5 cellular contexts compared by ENCODE assay signal in the genomic region with DNA sequence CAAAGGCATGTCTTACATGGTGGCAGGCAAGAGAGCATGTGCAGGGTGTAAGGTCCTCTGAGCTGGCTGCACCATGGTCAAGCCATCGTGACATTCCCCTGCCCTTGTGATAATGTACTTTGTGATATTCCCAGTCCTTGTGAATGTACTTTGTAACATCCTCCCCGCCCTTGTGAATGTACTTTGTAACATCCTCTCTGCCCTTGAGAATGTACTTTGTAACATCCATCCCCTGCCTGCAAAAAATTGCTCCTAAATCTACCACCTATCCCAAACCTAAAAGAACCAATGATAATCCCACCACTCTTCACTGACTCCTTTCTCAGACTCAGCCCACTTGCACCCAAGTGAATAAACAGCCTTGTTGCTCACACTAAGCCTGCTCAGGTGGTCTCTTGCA. TPM values are rescaled to one million over a fixed set of nuclear protein-coding genes. Genes with fewer than 3 reads are reported as not detected.
DNase-seq lines count a peak whose midpoint lies in the region; ATAC-seq, FAIRE-seq and TF ChIP-seq lines count a peak whose summit lies in the region.
"Not testable (repeated sequence)": the region's sequence is repeated elsewhere in the genome, so short reads cannot be mapped to it uniquely, and the experiment has no call there.
"Had no signal": no experiment of that assay in that cellular context is flagged by ENCODE, and none has a peak within 500 bp of the region (broad histone marks: within the 10 kb centered on the region; RNA-seq: fewer than 3 reads in every experiment).

No MANE protein-coding gene starts in this region.

- not testable (repeated sequence) for H3K27me3 Mint-ChIP-seq in neural crest cell (ENCODE audit: low read depth)

- H3K14ac ChIP-seq in H1 (ENCODE audit: insufficient read length) = not testable (repeated sequence)

- not testable (repeated sequence) for H2BK12ac ChIP-seq in H1 (ENCODE audit: low read depth, low read length)

- H3K9me3 Mint-ChIP-seq in neural crest cell = peaks cover 12% of the 10 kb centered on the region

- H2BK5ac ChIP-seq in H1 (ENCODE audit: low read depth, low read length) = not testable (repeated sequence)

- not testable (repeated sequence) for ATAC-seq in HCT116

- POLR2A ChIA-PET in HCT116 (lab: Charles Lee); H1 (lab: Charles Lee; ENCODE audit: partially characterized antibody): not testable (repeated sequence)

- not testable (repeated sequence) for H3K9me3 ChIP-seq in HCT116 (ENCODE audit: control insufficient read depth in 1 of 2, insufficient read depth in 1 of 2, low read depth in 1 of 2, low read length in 2 of 2)
- peaks cover 14% of the 10 kb centered on the region in 2 experiments for H3K9me3 ChIP-seq in H1 (ENCODE audit: insufficient read depth in 2 of 2, low read depth in 1 of 2, low read length in 1 of 2)

- H3K23me2 ChIP-seq in H1 (ENCODE audit: low read depth, low read length) = not testable (repeated sequence)

- H4K91ac ChIP-seq in H1 (replicated peaks; ENCODE audit: insufficient read length, low read length) = not testable (repeated sequence)

- H2BK20ac ChIP-seq in H1 (ENCODE audit: low read length) = 0 out of 2 replicates have a peak overlapping the region, but pooled peaks have one; percentile 61

- not testable (repeated sequence) for H3K79me2 ChIP-seq in HCT116 (ENCODE audit: insufficient read depth, low read length); H1 (ENCODE audit: control insufficient read depth in 1 of 2, insufficient read depth in 2 of 2, low read length in 2 of 2)

- H2BK120ac ChIP-seq in H1 (replicated peaks; ENCODE audit: low read depth, low read length) = not testable (repeated sequence)

- CTCF ChIA-PET in HCT116 (lab: Charles Lee) = not testable (repeated sequence)
- CTCF ChIA-PET in H1 (lab: Charles Lee; ENCODE audit: partially characterized antibody) = interaction anchor here (1.3 to 4.7 kb wide), 4 partner anchors 8 to 111 kb away, joined by 3 to 25 read pairs (median 8); no protein-coding TSS in a partner anchor

- H3K4me1 ChIP-seq in HCT116 (ENCODE audit: control insufficient read depth in 1 of 2, insufficient read depth in 2 of 2, low read length in 2 of 2) = not testable (repeated sequence)
- peaks cover 4 to 15% (median 10%) of the 10 kb centered on the region in 4 experiments; a peak in 5 of 7 replicates for H3K4me1 ChIP-seq in H1 (replicated peaks in 1 of 4; ENCODE audit: control insufficient read depth in 3 of 4, insufficient read depth in 4 of 4, low read length in 3 of 4)

- not testable (repeated sequence) for TF ChIP-seq EP300 in H1 (IDR thresholded peaks at IDR 0.05; ENCODE audit: borderline replicate concordance in 1 of 2, low read depth in 2 of 2, low read length in 2 of 2)

- peak overlapping the region; percentile 29 for H3K27ac Mint-ChIP-seq in neural crest cell (ENCODE audit: unreplicated experiment)

- H3K4me2 ChIP-seq in HCT116 (ENCODE audit: low read length); H1 (ENCODE audit: insufficient read depth in 1 of 2, low read depth in 2 of 2, low read length in 2 of 2): not testable (repeated sequence)

- H3K56ac ChIP-seq in H1 (replicated peaks; ENCODE audit: insufficient read length, low read depth, low read length) = not testable (repeated sequence)

- H3K27ac ChIP-seq in HCT116 (ENCODE audit: low read depth, low read length); H1 (ENCODE audit: low read depth, low read length): not testable (repeated sequence)
- peak overlapping the region; percentile 97 for H3K27ac ChIP-seq in VCaP

- H2AFZ ChIP-seq in HCT116 (ENCODE audit: low read depth, low read length, poor library complexity, severe bottlenecking); H1 (ENCODE audit: low read length): not testable (repeated sequence)

- not testable (repeated sequence) for TF ChIP-seq RAD21 in HCT116 (IDR thresholded peaks at IDR 0.05; ENCODE audit: low read depth); H1 (IDR thresholded peaks at IDR 0.05 in 1 of 2, conservative IDR thresholded peaks at IDR 0.05 in 1 of 2; ENCODE audit: low read depth in 2 of 2, low read length in 2 of 2)

- not testable (repeated sequence) for H3K27me3 ChIP-seq in HCT116 (ENCODE audit: insufficient read depth, low read length); H1 (replicated peaks in 1 of 4; ENCODE audit: control insufficient read depth in 3 of 4, extremely low read depth in 1 of 4, insufficient read depth in 3 of 4, low read length in 3 of 4)

- H4K20me1 ChIP-seq in HCT116 (ENCODE audit: insufficient read depth); H1 (replicated peaks in 1 of 2; ENCODE audit: control insufficient read depth in 1 of 2, insufficient read depth in 2 of 2, low read length in 2 of 2): not testable (repeated sequence)

- not testable (repeated sequence) for H3K9ac ChIP-seq in HCT116 (ENCODE audit: low read length); H1 (replicated peaks in 1 of 4; ENCODE audit: extremely low read depth in 1 of 4, low read depth in 3 of 4, low read length in 3 of 4)

- H3K9me2 ChIP-seq in HCT116 (ENCODE audit: insufficient read depth) = not testable (repeated sequence)

- not testable (repeated sequence) for H3K4me3 Mint-ChIP-seq in neural crest cell

- not testable (repeated sequence) for H4K5ac ChIP-seq in H1 (ENCODE audit: insufficient read length, low read depth, low read length)

- intact Hi-C loops in HCT116 (cut with micrococcal nuclease) = not testable (repeated sequence)

- not testable (repeated sequence) for H3K4me1 Mint-ChIP-seq in neural crest cell

- not testable (repeated sequence) for TF ChIP-seq CTCF in HCT116 (IDR thresholded peaks at IDR 0.05 in 2 of 3, conservative IDR thresholded peaks at IDR 0.05 in 1 of 3; ENCODE audit: borderline replicate concordance in 1 of 3, insufficient read depth in 1 of 3, low read depth in 2 of 3, low read length in 2 of 3); VCaP (conservative IDR thresholded peaks at IDR 0.05); H1 (IDR thresholded peaks at IDR 0.05; ENCODE audit: control extremely low read depth in 1 of 3, insufficient read depth in 1 of 3, low read depth in 1 of 3, low read length in 3 of 3); neural crest cell (conservative IDR thresholded peaks at IDR 0.05)

- not testable (repeated sequence) for H2AK5ac ChIP-seq in H1 (ENCODE audit: low read depth, low read length)

- H3K36me3 ChIP-seq in HCT116 (ENCODE audit: control insufficient read depth in 1 of 2, insufficient read depth in 2 of 2, low read length in 2 of 2); H1 (ENCODE audit: control insufficient read depth in 2 of 4, insufficient read depth in 4 of 4, low read length in 3 of 4): not testable (repeated sequence)

- not testable (repeated sequence) for BruUV-seq in HCT116 (replicated peaks; lab: Mats Ljungman, UMichigan)

- H4K8ac ChIP-seq in H1 (ENCODE audit: extremely low read depth, insufficient read depth, low read length) = not testable (repeated sequence)

- H3K18ac ChIP-seq in H1 (ENCODE audit: extremely low read depth, low read length) = not testable (repeated sequence)

- 96% methylated on average over 2 of the region's 2 CpGs; no CpG with 5 or more reads in 1 of the 2 experiments for WGBS in H1 (ENCODE audit: extremely low coverage in 1 of 2, insufficient coverage in 1 of 2, insufficient read length in 1 of 2, insufficient replicate concordance in 2 of 2, low coverage in 1 of 2, low lambda C conversion rate in 2 of 2, missing lambda C conversion rate in 1 of 2), 2 experiments

- not testable (repeated sequence) for DNase-seq in HCT116 (ENCODE audit: low read depth, low spot score); H1 (ENCODE audit: low read depth in 1 of 2, low spot score in 2 of 2); neural crest cell (ENCODE audit: low read depth, low spot score)

- H3K23ac ChIP-seq in H1 (ENCODE audit: insufficient read length) = not testable (repeated sequence)

- TF ChIP-seq POLR2A in HCT116 (IDR thresholded peaks at IDR 0.05; ENCODE audit: borderline replicate concordance, extremely low read depth, insufficient read depth, insufficient read length); H1 (IDR thresholded peaks at IDR 0.05; ENCODE audit: control extremely low read depth in 1 of 2, low read depth in 2 of 2, low read length in 2 of 2): not testable (repeated sequence)

- H3K79me1 ChIP-seq in H1 (ENCODE audit: low read depth, low read length) = not testable (repeated sequence)

- H3K4me3 ChIP-seq in HCT116 (replicated peaks in 1 of 2; ENCODE audit: low read depth in 1 of 2, low read length in 2 of 2); H1 (ENCODE audit: extremely low read depth in 1 of 4, insufficient read depth in 2 of 4, low read depth in 3 of 4, low read length in 4 of 4): not testable (repeated sequence)

- H2BK15ac ChIP-seq in H1 (ENCODE audit: low read length) = not testable (repeated sequence)

- RAD21 ChIA-PET in HCT116 (lab: Charles Lee; ENCODE audit: low non-redundant PET in 1 of 2, low total read pairs in 2 of 2, uncharacterized antibody in 2 of 2, unreplicated experiment in 2 of 2) = not testable (repeated sequence)

- FAIRE-seq in H1 (lab: Jason Lieb, UNC) = not testable (repeated sequence)

- H3K4ac ChIP-seq in H1 (replicated peaks; ENCODE audit: insufficient read length, low read depth, low read length) = not testable (repeated sequence)

- not testable (repeated sequence) for H3K36me3 Mint-ChIP-seq in neural crest cell (ENCODE audit: low read depth)

TF ChIP-seq in HCT116, 20 proteins besides CTCF, POLR2A, EP300 and RAD21:
- peak; percentile 90 for TF ChIP-seq CBX3 (IDR thresholded peaks at IDR 0.05; ENCODE audit: low read depth)

RNA-seq across cellular contexts. Expression of gene DNAH14, which starts 44.1 kb away (rescaled TPM):
- 33.2 TPM for total RNA-seq in HCT116 (2021; ENCODE audit: unreplicated experiment)
- 5.4 and 9.9 TPM in 2 replicates for polyA plus RNA-seq in HCT116 (2012)
- 40.7 and 47.0 TPM in 2 replicates for total RNA-seq in H1 (2021; fragmentation: NEBNext Ultra II Directional; extraction: Animal tissue kit (Norgen Biotek cat#: 25700))
- 3.9 and 8.4 TPM in 2 replicates for polyA plus RNA-seq in H1 (2011; rRNA removed)
- 14.8 TPM for polyA plus RNA-seq in H1 (2011; cell fraction: cytosol; rRNA removed)
- polyA plus RNA-seq in H1 (2011; cell fraction: nucleus; rRNA removed) = 5.1 TPM
- 13.2 to 27.1 TPM (median 14.0 TPM) in 4 replicates for polyA plus RNA-seq in H1 (2012, experiment 1 of 2)
- 9.3 TPM for polyA plus RNA-seq in H1 (2012, experiment 2 of 2)
- 33.5 TPM for polyA plus RNA-seq in H1 (2013, experiment 1 of 2)
- polyA plus RNA-seq in H1 (2013, experiment 2 of 2) = 30.6 TPM
- 5.0 and 17.0 TPM in 2 replicates for polyA minus RNA-seq in H1 (2011; rRNA and poly(A)+ RNA removed)
- polyA minus RNA-seq in H1 (2011; cell fraction: cytosol; rRNA and poly(A)+ RNA removed) = 15.3 TPM
- polyA minus RNA-seq in H1 (2011; cell fraction: nucleus; rRNA and poly(A)+ RNA removed) = 52.9 TPM
- 31.0 and 32.0 TPM in 2 replicates for total RNA-seq in neural crest cell
- total RNA-seq: CD8-positive, alpha-beta T cell had no signal
